In the genomic region with DNA sequence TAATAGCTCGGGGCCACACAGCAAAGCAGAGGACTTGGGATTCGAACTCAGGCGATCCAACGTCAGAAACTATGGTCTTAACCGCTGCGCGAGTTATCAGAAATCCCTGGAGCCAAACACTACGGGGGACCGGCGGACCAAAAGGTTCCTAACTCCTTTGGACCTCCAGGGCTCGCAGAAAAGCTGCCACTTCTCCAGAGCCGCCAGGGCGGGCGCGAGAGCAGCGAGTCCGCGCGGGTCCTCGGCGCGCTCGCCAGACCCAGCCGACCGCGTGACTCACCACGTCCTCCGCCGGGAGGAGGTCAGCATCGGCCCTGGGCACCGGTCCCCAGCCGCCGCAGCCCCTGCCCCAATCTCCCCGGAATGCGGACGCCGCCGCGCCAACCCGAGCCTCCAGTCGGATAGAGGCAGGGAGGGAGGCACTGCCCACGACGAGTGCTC, we compare ENCODE assay signal across 12 cellular contexts. TPM values are rescaled to one million over a fixed set of nuclear protein-coding genes. Genes with fewer than 3 reads are reported as not detected.
DNase-seq lines count a peak whose midpoint lies in the region; ATAC-seq and TF ChIP-seq lines count a peak whose summit lies in the region.
"Had no signal": no experiment of that assay in that cellular context is flagged by ENCODE, and none has a peak within 500 bp of the region (broad histone marks: within the 10 kb centered on the region; RNA-seq: fewer than 3 reads in every experiment).

No MANE protein-coding gene starts in this region.

- H3K27ac Mint-ChIP-seq in activated naive CD8-positive, alpha-beta T cell treated with anti-CD3 and anti-CD28 coated beads, Interleukin-2, amount 10 ng/mL, durations not matched to agents 7 days and 5 days = no peak overlapping the region
- H3K27ac Mint-ChIP-seq in activated naive CD8-positive, alpha-beta T cell treated with anti-CD3 and anti-CD28 coated beads, Interleukin-2, amount 50 U/mL, for 24 hours = no peak overlapping the region

- peaks cover 13% of the 10 kb centered on the region for H3K4me1 Mint-ChIP-seq in activated naive CD8-positive, alpha-beta T cell treated with anti-CD3 and anti-CD28 coated beads, Interleukin-2, amount 10 ng/mL, durations not matched to agents 7 days and 5 days
- H3K4me1 Mint-ChIP-seq in activated naive CD8-positive, alpha-beta T cell treated with anti-CD3 and anti-CD28 coated beads, Interleukin-2, amount 50 U/mL, for 24 hours = peaks cover 3% of the 10 kb centered on the region

- no peaks in the 10 kb centered on the region for H3K36me3 Mint-ChIP-seq in activated naive CD8-positive, alpha-beta T cell treated with anti-CD3 and anti-CD28 coated beads, Interleukin-2, amount 10 ng/mL, durations not matched to agents 7 days and 5 days
- no peaks in the 10 kb centered on the region for H3K36me3 Mint-ChIP-seq in activated naive CD8-positive, alpha-beta T cell treated with anti-CD3 and anti-CD28 coated beads, Interleukin-2, amount 50 U/mL, for 24 hours (ENCODE audit: low read depth)

- no peaks in the 10 kb centered on the region for H3K9me3 ChIP-seq in upper lobe of right lung

- H3K4me1 ChIP-seq in upper lobe of right lung = peaks cover 10% of the 10 kb centered on the region

- no peaks in the 10 kb centered on the region for H3K9me3 Mint-ChIP-seq in activated naive CD8-positive, alpha-beta T cell treated with anti-CD3 and anti-CD28 coated beads, Interleukin-2, amount 10 ng/mL, durations not matched to agents 7 days and 5 days
- H3K9me3 Mint-ChIP-seq in activated naive CD8-positive, alpha-beta T cell treated with anti-CD3 and anti-CD28 coated beads, Interleukin-2, amount 50 U/mL, for 24 hours = no peaks in the 10 kb centered on the region

- H3K27me3 ChIP-seq in upper lobe of right lung = peaks cover 97% of the 10 kb centered on the region

- H3K27ac ChIP-seq in upper lobe of right lung = no peak overlapping the region
- H3K27ac ChIP-seq: gastroesophageal sphincter had no signal

- TF ChIP-seq CTCF in astrocyte of the cerebellum (IDR thresholded peaks at IDR 0.05; ENCODE audit: low read depth, low read length, missing control alignments) (peak; percentile 19), upper lobe of right lung (IDR thresholded peaks at IDR 0.05) (no peak), GM20000 (IDR thresholded peaks at IDR 0.05; ENCODE audit: extremely low read depth, missing control alignments) (no peak)

- DNase-seq in activated naive CD8-positive, alpha-beta T cell treated with anti-CD3 and anti-CD28 coated beads, Interleukin-2, amount 10 ng/mL, durations not matched to agents 7 days and 5 days = no peak
- no peak for DNase-seq in activated naive CD8-positive, alpha-beta T cell treated with anti-CD3 and anti-CD28 coated beads, Interleukin-2, amount 50 U/mL, for 24 hours
- DNase-seq in astrocyte of the cerebellum (ENCODE audit: low read depth) (no peak), left kidney (ENCODE audit: low read depth, low spot score) (peak; percentile 55), upper lobe of right lung (peak; percentile 58), GM20000 (ENCODE audit: low spot score) (no peak)
- DNase-seq in NK-92 treated with Interleukin-12 subunit alpha and Interleukin-12 subunit beta, amount 100 ng/mL, for 24 hours (lab: John Stamatoyannopoulos, UW) = no peak
- DNase-seq: NCI-H2171; stimulated activated CD4-positive, alpha-beta T cell treated with anti-CD3 and anti-CD28 coated beads, Interleukin-4, amount 100 ng/mL, for 4 hours had no signal

- in situ Hi-C loops in astrocyte of the cerebellum (cut with HindIII; ENCODE audit: low sequenced_read_pairs) = no loop called here

- ATAC-seq in activated naive CD8-positive, alpha-beta T cell treated with anti-CD3 and anti-CD28 coated beads, Interleukin-2, amount 10 ng/mL, durations not matched to agents 7 days and 5 days (ENCODE audit: low read depth) = no peak
- ATAC-seq in activated naive CD8-positive, alpha-beta T cell treated with anti-CD3 and anti-CD28 coated beads, Interleukin-2, amount 50 U/mL, for 24 hours = no peak
- ATAC-seq in upper lobe of right lung (peak; percentile 7), GM21390 (IDR thresholded peaks at IDR 0.05; ENCODE audit: unreplicated experiment) (no peak)
- ATAC-seq: gastroesophageal sphincter, HCT116 had no signal

- intact Hi-C loops in upper lobe of right lung (cut with DNase I) = no loop called here

- POLR2A ChIA-PET in activated naive CD8-positive, alpha-beta T cell treated with anti-CD3 and anti-CD28 coated beads, Interleukin-2, amount 10 ng/mL, durations not matched to agents 7 days and 5 days (lab: Charles Lee) = no interaction called here

- peaks cover 95% of the 10 kb centered on the region for H3K27me3 Mint-ChIP-seq in activated naive CD8-positive, alpha-beta T cell treated with anti-CD3 and anti-CD28 coated beads, Interleukin-2, amount 10 ng/mL, durations not matched to agents 7 days and 5 days
- peaks cover 91% of the 10 kb centered on the region for H3K27me3 Mint-ChIP-seq in activated naive CD8-positive, alpha-beta T cell treated with anti-CD3 and anti-CD28 coated beads, Interleukin-2, amount 50 U/mL, for 24 hours

- H3K4me3 ChIP-seq in astrocyte of the cerebellum (ENCODE audit: low read depth, low read length) = peak overlapping the region; percentile 22
- no peak overlapping the region for H3K4me3 ChIP-seq in upper lobe of right lung

- H3K4me3 Mint-ChIP-seq in activated naive CD8-positive, alpha-beta T cell treated with anti-CD3 and anti-CD28 coated beads, Interleukin-2, amount 10 ng/mL, durations not matched to agents 7 days and 5 days = peak overlapping the region; percentile 28
- H3K4me3 Mint-ChIP-seq in activated naive CD8-positive, alpha-beta T cell treated with anti-CD3 and anti-CD28 coated beads, Interleukin-2, amount 50 U/mL, for 24 hours = no peak overlapping the region

- H3K36me3 ChIP-seq in upper lobe of right lung = no peaks in the 10 kb centered on the region
- H3K36me3 ChIP-seq: gastroesophageal sphincter had no signal

RNA-seq across cellular contexts. Expression of a gene that starts 6.0 kb away (rescaled TPM):
- total RNA-seq in activated naive CD8-positive, alpha-beta T cell treated with anti-CD3 and anti-CD28 coated beads, Interleukin-2, amount 10 ng/mL, durations not matched to agents 7 days and 5 days = not detected
- not detected for total RNA-seq in upper lobe of right lung

Comparison
In these comparisons a context has a peak if more than half of its experiments do, and no peak if none do; other contexts are left out.
1. DNase-seq: peak in left kidney (single experiment) and upper lobe of right lung (single experiment); none in activated naive CD8-positive, alpha-beta T cell treated with anti-CD3 and anti-CD28 coated beads, Interleukin-2, amount 10 ng/mL, durations not matched to agents 7 days and 5 days (single experiment), activated naive CD8-positive, alpha-beta T cell treated with anti-CD3 and anti-CD28 coated beads, Interleukin-2, amount 50 U/mL, for 24 hours (single experiment), astrocyte of the cerebellum (single experiment), NK-92 treated with Interleukin-12 subunit alpha and Interleukin-12 subunit beta, amount 100 ng/mL, for 24 hours (single experiment) and GM20000 (single experiment).